8 cellular contexts compared by ENCODE assay signal in genomic region chr7:131108212-131108980, GRCh38.
A peak's percentile ranks its signal among the peaks of the same experiment; 100 is the strongest.
DNase-seq lines count a peak whose midpoint lies in the region; ATAC-seq lines count a peak whose summit lies in the region.

No MANE protein-coding gene starts in this region.

- DNase-seq in G401 (ENCODE audit: low spot score): peak; percentile 57
- DNase-seq in right cardiac atrium: peak in 1 of 3 donors; percentile 87
- DNase-seq in skeletal muscle cell (ENCODE audit: low read depth): no peak
- no peak for DNase-seq in NCI-H187 (lab: John Stamatoyannopoulos, UW)
- DNase-seq in GM19240 (ENCODE audit: insufficient read length, low spot score): no peak

- ATAC-seq in HG03432 (IDR thresholded peaks at IDR 0.05; ENCODE audit: unreplicated experiment) (peak; percentile 10), right cardiac atrium (no peak), HG02571 (IDR thresholded peaks at IDR 0.05; ENCODE audit: unreplicated experiment) (no peak)

- H3K27ac Mint-ChIP-seq in activated naive CD8-positive, alpha-beta T cell: peak overlapping the region; percentile 100

- H3K36me3 Mint-ChIP-seq in activated naive CD8-positive, alpha-beta T cell: peaks cover 14% of the 10 kb centered on the region

- WGBS in right cardiac atrium: 8% methylated on average over 31 of the region's 31 CpGs

- H3K4me1 Mint-ChIP-seq in activated naive CD8-positive, alpha-beta T cell (ENCODE audit: low read depth): peaks cover 61% of the 10 kb centered on the region

- peak overlapping the region; percentile 96 for H3K27ac ChIP-seq in right cardiac atrium (ENCODE audit: low read length)

- peak overlapping the region; percentile 63 for H3K4me3 ChIP-seq in right cardiac atrium (ENCODE audit: low read length)
- H3K4me3 ChIP-seq in skeletal muscle cell (ENCODE audit: low read depth, low read length): peak overlapping the region; percentile 72

- no peaks in the 10 kb centered on the region for H3K9me3 ChIP-seq in right cardiac atrium (ENCODE audit: control insufficient read depth, low read length)

- no peaks in the 10 kb centered on the region for H3K27me3 ChIP-seq in right cardiac atrium (ENCODE audit: control insufficient read depth, insufficient read depth)

- H3K4me3 Mint-ChIP-seq in activated naive CD8-positive, alpha-beta T cell: peak overlapping the region; percentile 99

- H3K27me3 Mint-ChIP-seq in activated naive CD8-positive, alpha-beta T cell: no peaks in the 10 kb centered on the region

- intact Hi-C loops in right cardiac atrium (cut with DNase I): loop anchor here in 3 of 4 donors (5.0 to 10.0 kb wide), 4 partner anchors 36 to 316 kb away; partner anchors contain the start of gene MKLN1 (in 2 of the 3)

- no peaks in the 10 kb centered on the region for H3K9me3 Mint-ChIP-seq in activated naive CD8-positive, alpha-beta T cell (ENCODE audit: low read depth)

- in situ Hi-C loops in G401 (cut with HindIII; ENCODE audit: low sequenced_read_pairs): no loop called here

- no peaks in the 10 kb centered on the region for H3K4me1 ChIP-seq in right cardiac atrium (ENCODE audit: control insufficient read depth, insufficient read depth, low read length)
